Comparison of ENCODE assay signal across 10 cellular contexts in the genomic region with DNA sequence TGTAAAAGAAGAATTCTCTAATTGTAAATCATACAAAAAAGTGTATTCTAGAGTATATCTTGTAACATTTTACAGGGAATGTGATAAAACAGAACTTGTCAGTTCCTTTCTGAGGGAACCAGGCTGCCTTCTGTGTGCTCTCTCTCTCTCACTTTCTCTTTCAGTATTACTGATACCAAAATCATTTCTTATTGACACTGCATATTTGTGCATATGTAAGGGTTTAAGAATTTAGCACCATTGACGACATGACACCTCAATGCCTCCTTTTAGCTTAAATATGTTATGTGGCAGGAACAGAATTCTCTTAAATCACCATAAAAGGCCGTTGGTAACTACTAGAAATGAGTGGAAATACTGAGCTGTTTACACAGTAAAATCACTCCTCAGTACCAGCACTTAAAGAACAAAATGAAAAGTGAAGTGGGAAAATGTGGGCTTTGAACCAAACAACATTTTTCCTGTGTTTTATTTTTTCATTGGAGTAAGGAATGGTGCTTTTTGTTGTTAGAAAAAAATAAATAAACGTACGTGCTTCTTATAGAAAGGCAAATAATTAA.
DNase-seq lines count a peak whose midpoint lies in the region; ATAC-seq and TF ChIP-seq lines count a peak whose summit lies in the region.
"Had no signal": no experiment of that assay in that cellular context is flagged by ENCODE, and none has a peak within 500 bp of the region (broad histone marks: within the 10 kb centered on the region; RNA-seq: fewer than 3 reads in every experiment).

No MANE protein-coding gene starts in this region.

- H3K4me3 ChIP-seq in psoas muscle = no peak overlapping the region

- no peaks in the 10 kb centered on the region for H3K9me3 ChIP-seq in psoas muscle

- no peak overlapping the region for H3K27ac ChIP-seq in psoas muscle

- intact Hi-C loops in psoas muscle (cut with DNase I) = no loop called here
- intact Hi-C loops in left ventricle myocardium superior (cut with micrococcal nuclease) = no loop called here

- 42 to 54% (median 47%) methylated on average over 4 of the region's 4 CpGs for WGBS in psoas muscle, 3 donors

- ATAC-seq in GM18858 (IDR thresholded peaks at IDR 0.05; ENCODE audit: unreplicated experiment) = peak; percentile 94
- peak; percentile 93 for ATAC-seq in GM21786 (IDR thresholded peaks at IDR 0.05; ENCODE audit: unreplicated experiment)
- peak; percentile 88 for ATAC-seq in HG03558 (IDR thresholded peaks at IDR 0.05; ENCODE audit: extremely low read depth, unreplicated experiment)
- ATAC-seq in psoas muscle = no peak
- ATAC-seq in left ventricle myocardium superior = no peak
- ATAC-seq: Panc1 had no signal

- no peaks in the 10 kb centered on the region for H3K36me3 ChIP-seq in psoas muscle (ENCODE audit: insufficient read depth in 1 of 2, low read depth in 1 of 2)

- H3K27me3 ChIP-seq in psoas muscle (ENCODE audit: insufficient read depth in 3 of 3, low read length in 2 of 3) = no peaks in the 10 kb centered on the region

- DNase-seq in glomerular visceral epithelial cell (ENCODE audit: extremely low spot score) = peak; percentile 24
- DNase-seq in AG20443 (ENCODE audit: low spot score) = no peak
- no peak for DNase-seq in psoas muscle
- no peak for DNase-seq in left ventricle myocardium superior
- DNase-seq in stimulated activated CD4-positive, alpha-beta T cell treated with anti-CD3 and anti-CD28 coated beads, Interleukin-4, amount 100 ng/mL, for 1 hour = no peak
- DNase-seq: activated naive CD4-positive, alpha-beta T cell treated with Interleukin-2 at 50 U/mL for 16 hours had no signal

- TF ChIP-seq CTCF in psoas muscle (IDR thresholded peaks at IDR 0.05) = no peak

- H3K4me1 ChIP-seq in psoas muscle = no peaks in the 10 kb centered on the region

Comparison
In these comparisons a context has a peak if more than half of its experiments do, and no peak if none do; other contexts are left out.
1. ATAC-seq: peak in GM18858 (single experiment), GM21786 (single experiment) and HG03558 (single experiment); none in psoas muscle (0 of 4) and left ventricle myocardium superior (single experiment).